Comparison of ENCODE assay signal across 1 cellular context in genomic region chr19:48618916-48619691, GRCh38.
A peak's percentile ranks its signal among the peaks of the same experiment; 100 is the strongest.
TF ChIP-seq lines count a peak whose summit lies in the region.

RPL18 (minus strand) TSS chr19:48619178; CDS start chr19:48619143, 35 bp downstream.
SPHK2 (plus strand) TSS chr19:48619506; CDS start chr19:48620515, 1,009 bp downstream.

TF ChIP-seq in HepG2, 621 proteins besides CTCF, POLR2A, EP300 and RAD21 (continued from another document and continues in another):
- TF ChIP-seq ZBED4 (CRISPR knock-in tag; IDR thresholded peaks at IDR 0.05; ENCODE audit: borderline replicate concordance) (peak; percentile 63; the same call in 1 of the 2 replicates), CCDC6 (CRISPR knock-in tag; IDR thresholded peaks at IDR 0.05) (peak; percentile 93), GATA4 (IDR thresholded peaks at IDR 0.05; ENCODE audit: borderline replicate concordance, low read depth) (peak; percentile 71), DDIT3 (CRISPR knock-in tag; IDR thresholded peaks at IDR 0.05) (no peak), ERF (CRISPR knock-in tag; IDR thresholded peaks at IDR 0.05) (peak; percentile 97), ZNF362 (CRISPR knock-in tag; IDR thresholded peaks at IDR 0.05; ENCODE audit: borderline replicate concordance) (peak; percentile 16; the same call in 1 of the 2 replicates), PRDM10 (CRISPR knock-in tag; IDR thresholded peaks at IDR 0.05; ENCODE audit: low read depth) (peak; percentile 91; the same call in 1 of the 2 replicates), PHF21A (CRISPR knock-in tag; IDR thresholded peaks at IDR 0.05) (peak; percentile 99), ZIK1 (CRISPR knock-in tag; IDR thresholded peaks at IDR 0.05; ENCODE audit: borderline replicate concordance, low read depth) (0 out of 2 replicates have a peak, but pooled peaks have one; percentile 33), KIAA2018 (CRISPR knock-in tag; IDR thresholded peaks at IDR 0.05; ENCODE audit: borderline replicate concordance) (peak; percentile 82; the same call in 1 of the 2 replicates), ARNTL (CRISPR knock-in tag; IDR thresholded peaks at IDR 0.05) (peak; percentile 89), PRMT3 (CRISPR knock-in tag; IDR thresholded peaks at IDR 0.05; ENCODE audit: borderline replicate concordance, low read depth) (no peak; the same call in 1 of the 2 replicates), RNF219 (CRISPR knock-in tag; IDR thresholded peaks at IDR 0.05) (no peak), RCOR2 (CRISPR knock-in tag; IDR thresholded peaks at IDR 0.05) (peak; percentile 99; the same call in 1 of the 2 replicates), MATR3 (CRISPR knock-in tag; IDR thresholded peaks at IDR 0.05) (no peak), ZBTB21 (CRISPR knock-in tag; IDR thresholded peaks at IDR 0.05) (peak; percentile 74), KDM2A (CRISPR knock-in tag; IDR thresholded peaks at IDR 0.05; ENCODE audit: borderline replicate concordance, low read depth) (peak; percentile 92), HMG20A (CRISPR knock-in tag; IDR thresholded peaks at IDR 0.05; ENCODE audit: borderline replicate concordance) (peak; percentile 56; the same call in 1 of the 2 replicates), TEAD3 (CRISPR knock-in tag; optimal IDR thresholded peaks at IDR 0.05; ENCODE audit: borderline replicate concordance) (peak; percentile 78), ZNF780A (CRISPR knock-in tag; IDR thresholded peaks at IDR 0.05) (peak; percentile 90; the same call in 1 of the 2 replicates), JUN (CRISPR knock-in tag; IDR thresholded peaks at IDR 0.05) (0 out of 2 replicates have a peak, but pooled peaks have one; percentile 53), KAT8 (CRISPR knock-in tag; IDR thresholded peaks at IDR 0.05) (peak; percentile 99), POGK (CRISPR knock-in tag; conservative IDR thresholded peaks at IDR 0.05) (peak; percentile 97), GMEB2 (CRISPR knock-in tag; IDR thresholded peaks at IDR 0.05; ENCODE audit: low read depth) (peak; percentile 100), HOXA9 (CRISPR knock-in tag; IDR thresholded peaks at IDR 0.05; ENCODE audit: borderline replicate concordance) (peak; percentile 41; the same call in 1 of the 2 replicates), XRCC5 (optimal IDR thresholded peaks at IDR 0.05; ENCODE audit: low read length) (peak; percentile 88), PHB2 (IDR thresholded peaks at IDR 0.05; ENCODE audit: partially characterized antibody) (no peak), RFXAP (CRISPR knock-in tag; IDR thresholded peaks at IDR 0.05; ENCODE audit: borderline replicate concordance) (peak; percentile 39; the same call in 1 of the 2 replicates), DNMT1 (CRISPR knock-in tag; IDR thresholded peaks at IDR 0.05) (0 out of 2 replicates have a peak, but pooled peaks have one; percentile 65), PITX1 (CRISPR knock-in tag; IDR thresholded peaks at IDR 0.05) (peak; percentile 92; the same call in 1 of the 2 replicates)
